In genomic region chr5:122187426-122187825, GRCh38 we compare ENCODE assay signal across 25 cellular contexts. TPM values are rescaled to one million over a fixed set of nuclear protein-coding genes. Genes with fewer than 3 reads are reported as not detected.
DNase-seq lines count a peak whose midpoint lies in the region; ATAC-seq, FAIRE-seq and TF ChIP-seq lines count a peak whose summit lies in the region.
"Had no signal": no experiment of that assay in that cellular context is flagged by ENCODE, and none has a peak within 500 bp of the region (broad histone marks: within the 10 kb centered on the region; RNA-seq: fewer than 3 reads in every experiment).

No MANE protein-coding gene starts in this region.

- H3K36me3 ChIP-seq in bronchial epithelial cell (ENCODE audit: control insufficient read depth, insufficient read depth, low read length), result no peaks in the 10 kb centered on the region
- H3K36me3 ChIP-seq: ovary had no signal

- no peak for FAIRE-seq in bronchial epithelial cell (lab: Jason Lieb, UNC)
- no peak for FAIRE-seq in frontal cortex (lab: Jason Lieb, UNC)

- DNase-seq in CD1c-positive myeloid dendritic cell (ENCODE audit: extremely low spot score) (peak; percentile 42), MV-4-11 (lab: John Stamatoyannopoulos, UW) (peak; percentile 28), bronchial epithelial cell (ENCODE audit: low read depth) (peak; percentile 75), lung microvascular endothelial cell (ENCODE audit: low read depth in 2 of 2) (peak; percentile 52 to 80), NCI-H446 treated with DMSO at 0.1 percent for 48 hours (lab: John Stamatoyannopoulos, UW) (no peak), frontal cortex (ENCODE audit: low spot score in 2 of 2) (no peak)
- DNase-seq: activated CD4-positive, alpha-beta T cell treated with anti-CD3 and anti-CD28 coated beads, Interleukin-2, amount 10 ng/mL, durations not matched to agents 7 days and 5 days; activated naive CD8-positive, alpha-beta T cell treated with anti-CD3 and anti-CD28 coated beads, Interleukin-2, amount 10 ng/mL, durations not matched to agents 7 days and 5 days; AML-193; Caco-2; cortex of kidney; DND-41; GOT3; hypothalamus; islet precursor cell; KG1; mesenchymal stem cell; naive thymus-derived CD4-positive, alpha-beta T cell; NCI-H2029; NCI-H446; ovary; stimulated activated naive CD4-positive, alpha-beta T cell treated with Interleukin-2 at 50 U/mL for 16 hours; SW 1271 had no signal

- TF ChIP-seq CTCF in bronchial epithelial cell (IDR thresholded peaks at IDR 0.05; ENCODE audit: insufficient read depth, low read length, severe bottlenecking), result no peak

- ATAC-seq in GM19463 (IDR thresholded peaks at IDR 0.05; ENCODE audit: unreplicated experiment), result no peak
- ATAC-seq: activated T-helper 17 cell treated with anti-CD3 and anti-CD28 coated beads, Interleukin-2, amount 50 U/mL, for 72 hours; naive thymus-derived CD4-positive, alpha-beta T cell had no signal

- H3K27me3 ChIP-seq in bronchial epithelial cell (ENCODE audit: control insufficient read depth, insufficient read depth, low read length), result no peaks in the 10 kb centered on the region
- H3K27me3 ChIP-seq: ovary had no signal

- H3K4me3 ChIP-seq in bronchial epithelial cell (ENCODE audit: low read depth, low read length), result no peak overlapping the region
- H3K4me3 ChIP-seq: ovary had no signal

RNA-seq across cellular contexts. Expression of gene ZNF474, which starts 58.1 kb away (rescaled TPM):
- total RNA-seq in bronchial epithelial cell (0.13 and 0.26 TPM in 2 replicates), lung microvascular endothelial cell (not detected in 2 replicates), frontal cortex (1.6 TPM)
- total RNA-seq: activated CD4-positive, alpha-beta T cell treated with anti-CD3 and anti-CD28 coated beads, Interleukin-2, amount 10 ng/mL, durations not matched to agents 7 days and 5 days; activated T-helper 17 cell treated with anti-CD3 and anti-CD28 coated beads, Interleukin-2, amount 50 U/mL, for 72 hours; Caco-2 had no signal

Comparison
In these comparisons a context has a peak if more than half of its experiments do, and no peak if none do; other contexts are left out.
1. DNase-seq: peak in CD1c-positive myeloid dendritic cell (single experiment), MV-4-11 (single experiment), bronchial epithelial cell (single experiment) and lung microvascular endothelial cell (2 of 2); none in NCI-H446 treated with DMSO at 0.1 percent for 48 hours (single experiment) and frontal cortex (0 of 2).